ENCODE assay signal across 21 cellular contexts in genomic region chr2:186437719-186438118, GRCh38.
"Had no signal": no experiment of that assay in that cellular context is flagged by ENCODE, and none has a peak within 500 bp of the region (broad histone marks: within the 10 kb centered on the region; RNA-seq: fewer than 3 reads in every experiment).

No MANE protein-coding gene starts in this region.

- FAIRE-seq: endothelial cell of umbilical vein, keratinocyte, pancreas had no signal

- H3K27me3 ChIP-seq: gastrocnemius medialis, pancreas, suprapubic skin had no signal

- H3K36me3 ChIP-seq: gastrocnemius medialis, lower lobe of right lung, pancreas had no signal

- H3K4me3 ChIP-seq: coronary artery, gastrocnemius medialis, lower lobe of right lung, pancreas, smooth muscle cell, suprapubic skin had no signal

- H3K9me3 ChIP-seq: gastrocnemius medialis, lower lobe of right lung, pancreas, suprapubic skin had no signal

- H3K27ac ChIP-seq: coronary artery, gastrocnemius medialis, lower lobe of right lung, pancreas, suprapubic skin had no signal

- DNase-seq: dermis blood vessel endothelial cell; effector memory CD4-positive, alpha-beta T cell; gastrocnemius medialis; head of caudate nucleus; left ventricle myocardium superior; lower lobe of right lung; natural killer cell; occipital lobe; pancreas; stimulated activated CD4-positive, alpha-beta T cell treated with anti-CD3 and anti-CD28 coated beads, Interleukin-12 subunit alpha, Interleukin-12 subunit beta, amount 100 ng/mL, for 4 hours; stimulated activated CD4-positive, alpha-beta T cell treated with anti-CD3 and anti-CD28 coated beads, Interleukin-1b, Interleukin-23, amount 100 ng/mL, for 48 hours; stimulated activated CD4-positive, alpha-beta T cell treated with anti-CD3 and anti-CD28 coated beads, Interleukin-4, amount 100 ng/mL, for 1 hour; stimulated activated CD8-positive, alpha-beta memory T cell treated with anti-CD3 and anti-CD28 coated beads, Interleukin-4, amount 100 ng/mL, for 48 hours; stimulated activated naive CD4-positive, alpha-beta T cell; stimulated activated naive CD8-positive, alpha-beta T cell treated with anti-CD3 and anti-CD28 coated beads, Interleukin-15, amount 100 ng/mL, for 72 hours had no signal

- ATAC-seq: gastrocnemius medialis; left ventricle myocardium superior; lower lobe of right lung; natural killer cell; pancreas; sciatic nerve; stimulated activated naive CD8-positive, alpha-beta T cell treated with anti-CD3 and anti-CD28 coated beads, Interleukin-15, amount 100 ng/mL, for 72 hours had no signal

- H3K4me2 ChIP-seq: smooth muscle cell had no signal

- H3K4me1 ChIP-seq: gastrocnemius medialis, lower lobe of right lung, pancreas, suprapubic skin had no signal
